In the genomic region with DNA sequence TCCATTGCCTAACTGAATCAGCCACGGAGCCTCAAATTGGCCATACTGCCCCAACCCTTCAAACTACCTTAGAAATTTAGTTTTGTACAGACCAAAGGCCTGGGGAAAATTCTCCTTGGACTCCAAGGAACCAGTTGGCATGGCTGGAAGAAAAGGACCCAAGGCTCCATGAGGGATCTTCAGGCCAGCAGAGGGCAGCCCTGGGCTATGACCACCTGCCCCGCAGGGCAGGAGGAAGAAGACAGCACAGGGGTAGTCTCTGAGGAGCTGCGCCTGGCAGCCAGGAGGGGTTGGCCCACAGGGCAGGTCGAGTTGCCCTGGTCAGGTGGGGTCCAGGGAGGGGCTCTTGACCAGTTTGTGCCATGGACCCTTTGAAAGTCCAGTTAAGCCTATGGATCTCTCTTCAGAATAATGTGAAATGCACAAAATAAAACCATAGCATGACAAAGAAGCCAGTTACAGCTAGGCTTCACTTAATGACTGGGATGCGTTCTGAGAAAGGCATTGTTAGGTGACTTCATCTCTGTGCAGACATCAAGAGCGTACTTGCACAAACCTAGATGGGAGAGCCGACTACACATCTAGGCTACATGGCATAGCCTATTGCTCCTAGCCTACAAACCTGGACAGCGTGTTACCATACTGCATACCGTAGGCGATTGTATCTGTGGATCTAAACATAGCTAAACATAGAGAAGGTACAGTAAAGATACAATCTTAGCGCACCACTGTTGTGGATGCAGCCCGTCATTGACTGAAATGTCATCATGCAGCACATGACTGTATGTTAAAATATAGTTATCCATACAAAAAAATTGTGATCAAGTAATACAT, we compare ENCODE assay signal across 8 cellular contexts. TPM values are rescaled to one million over a fixed set of nuclear protein-coding genes. Genes with fewer than 3 reads are reported as not detected.
DNase-seq lines count a peak whose midpoint lies in the region; ATAC-seq, FAIRE-seq and TF ChIP-seq lines count a peak whose summit lies in the region.

No MANE protein-coding gene starts in this region.

- H3K4me3 ChIP-seq in brain microvascular endothelial cell (ENCODE audit: low read depth, low read length), result no peak overlapping the region
- no peak overlapping the region for H3K4me3 ChIP-seq in kidney epithelial cell (ENCODE audit: low read depth, low read length)

- in situ Hi-C loops in brain microvascular endothelial cell (cut with HindIII; ENCODE audit: low pct_ligation_motif_present, low sequenced_read_pairs), result no loop called here

- no peaks in the 10 kb centered on the region for H3K36me3 ChIP-seq in brain microvascular endothelial cell (replicated peaks)
- no peaks in the 10 kb centered on the region for H3K36me3 ChIP-seq in kidney epithelial cell (ENCODE audit: control insufficient read depth, insufficient read depth, low read length)

- no peak overlapping the region for H3K27ac ChIP-seq in brain microvascular endothelial cell

- peaks cover 6% of the 10 kb centered on the region for H3K27me3 ChIP-seq in brain microvascular endothelial cell (replicated peaks)
- peaks cover 4% of the 10 kb centered on the region for H3K27me3 ChIP-seq in kidney epithelial cell (ENCODE audit: control insufficient read depth, insufficient read depth, low read length)

- ATAC-seq in SK-N-SH treated with all-trans-retinoic acid at 6 μM for 48 hours (peak; percentile 98), HG03439 (IDR thresholded peaks at IDR 0.05; ENCODE audit: unreplicated experiment) (no peak)

- DNase-seq in DMS153 treated with DMSO at 0.1 percent for 48 hours (lab: John Stamatoyannopoulos, UW; ENCODE audit: unreplicated experiment) (peak; percentile 53), HTR-8/SVneo (ENCODE audit: insufficient read length, low spot score) (peak; percentile 85), brain microvascular endothelial cell (peak; percentile 30), kidney epithelial cell (ENCODE audit: low read depth) (no peak), NCI-H774 (lab: John Stamatoyannopoulos, UW) (no peak)
- DNase-seq in stimulated activated CD8-positive, alpha-beta memory T cell treated with anti-CD3 and anti-CD28 coated beads, Interleukin-15, amount 100 ng/mL, for 48 hours (ENCODE audit: low read depth in 2 of 2), result peak; percentile 9 to 10

- TF ChIP-seq CTCF in brain microvascular endothelial cell (IDR thresholded peaks at IDR 0.05; ENCODE audit: low read depth, low read length, missing control alignments) (peak; percentile 88), kidney epithelial cell (IDR thresholded peaks at IDR 0.05; ENCODE audit: insufficient read depth, low read length, poor library complexity, severe bottlenecking) (peak; percentile 79)

- no peak for FAIRE-seq in HTR-8/SVneo (lab: Jason Lieb, UNC)

TF ChIP-seq in SK-N-SH treated with all-trans-retinoic acid at 6 μM for 48 hours, 23 proteins besides CTCF, POLR2A, EP300 and RAD21:
- TF ChIP-seq ESRRG (CRISPR knock-in tag; IDR thresholded peaks at IDR 0.05) (no peak), BACH2 (CRISPR knock-in tag; IDR thresholded peaks at IDR 0.05; ENCODE audit: borderline replicate concordance) (no peak), ZNF565 (CRISPR knock-in tag; conservative IDR thresholded peaks at IDR 0.05; ENCODE audit: low read depth) (no peak), GLIS3 (CRISPR knock-in tag; IDR thresholded peaks at IDR 0.05) (no peak), ZNF8 (CRISPR knock-in tag; IDR thresholded peaks at IDR 0.05) (no peak), OSR1 (CRISPR knock-in tag; IDR thresholded peaks at IDR 0.05) (no peak), ZFP3 (CRISPR knock-in tag; IDR thresholded peaks at IDR 0.05) (no peak), TOX (CRISPR knock-in tag; IDR thresholded peaks at IDR 0.05; ENCODE audit: borderline replicate concordance) (no peak), ARNTL (CRISPR knock-in tag; IDR thresholded peaks at IDR 0.05; ENCODE audit: borderline replicate concordance, low read depth) (no peak), CSDC2 (CRISPR knock-in tag; IDR thresholded peaks at IDR 0.05) (no peak), SNAI2 (CRISPR knock-in tag; IDR thresholded peaks at IDR 0.05) (no peak), ZNF70 (CRISPR knock-in tag; IDR thresholded peaks at IDR 0.05) (no peak), ZC3H10 (CRISPR knock-in tag; IDR thresholded peaks at IDR 0.05) (no peak), ISL1 (CRISPR knock-in tag; IDR thresholded peaks at IDR 0.05) (no peak)
- TF ChIP-seq, protein P1, sequence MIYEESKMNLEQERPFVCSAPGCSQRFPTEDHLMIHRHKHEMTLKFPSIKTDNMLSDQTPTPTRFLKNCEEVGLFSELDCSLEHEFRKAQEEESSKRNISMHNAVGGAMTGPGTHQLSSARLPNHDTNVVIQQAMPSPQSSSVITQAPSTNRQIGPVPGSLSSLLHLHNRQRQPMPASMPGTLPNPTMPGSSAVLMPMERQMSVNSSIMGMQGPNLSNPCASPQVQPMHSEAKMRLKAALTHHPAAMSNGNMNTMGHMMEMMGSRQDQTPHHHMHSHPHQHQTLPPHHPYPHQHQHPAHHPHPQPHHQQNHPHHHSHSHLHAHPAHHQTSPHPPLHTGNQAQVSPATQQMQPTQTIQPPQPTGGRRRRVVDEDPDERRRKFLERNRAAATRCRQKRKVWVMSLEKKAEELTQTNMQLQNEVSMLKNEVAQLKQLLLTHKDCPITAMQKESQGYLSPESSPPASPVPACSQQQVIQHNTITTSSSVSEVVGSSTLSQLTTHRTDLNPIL (CRISPR knock-in tag; IDR thresholded peaks at IDR 0.05; ENCODE audit: low read depth), result no peak
- TF ChIP-seq, protein P2, sequence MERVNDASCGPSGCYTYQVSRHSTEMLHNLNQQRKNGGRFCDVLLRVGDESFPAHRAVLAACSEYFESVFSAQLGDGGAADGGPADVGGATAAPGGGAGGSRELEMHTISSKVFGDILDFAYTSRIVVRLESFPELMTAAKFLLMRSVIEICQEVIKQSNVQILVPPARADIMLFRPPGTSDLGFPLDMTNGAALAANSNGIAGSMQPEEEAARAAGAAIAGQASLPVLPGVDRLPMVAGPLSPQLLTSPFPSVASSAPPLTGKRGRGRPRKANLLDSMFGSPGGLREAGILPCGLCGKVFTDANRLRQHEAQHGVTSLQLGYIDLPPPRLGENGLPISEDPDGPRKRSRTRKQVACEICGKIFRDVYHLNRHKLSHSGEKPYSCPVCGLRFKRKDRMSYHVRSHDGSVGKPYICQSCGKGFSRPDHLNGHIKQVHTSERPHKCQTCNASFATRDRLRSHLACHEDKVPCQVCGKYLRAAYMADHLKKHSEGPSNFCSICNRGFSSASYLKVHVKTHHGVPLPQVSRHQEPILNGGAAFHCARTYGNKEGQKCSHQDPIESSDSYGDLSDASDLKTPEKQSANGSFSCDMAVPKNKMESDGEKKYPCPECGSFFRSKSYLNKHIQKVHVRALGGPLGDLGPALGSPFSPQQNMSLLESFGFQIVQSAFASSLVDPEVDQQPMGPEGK (CRISPR knock-in tag; IDR thresholded peaks at IDR 0.05; ENCODE audit: borderline replicate concordance), result no peak
- TF ChIP-seq, protein P3, sequence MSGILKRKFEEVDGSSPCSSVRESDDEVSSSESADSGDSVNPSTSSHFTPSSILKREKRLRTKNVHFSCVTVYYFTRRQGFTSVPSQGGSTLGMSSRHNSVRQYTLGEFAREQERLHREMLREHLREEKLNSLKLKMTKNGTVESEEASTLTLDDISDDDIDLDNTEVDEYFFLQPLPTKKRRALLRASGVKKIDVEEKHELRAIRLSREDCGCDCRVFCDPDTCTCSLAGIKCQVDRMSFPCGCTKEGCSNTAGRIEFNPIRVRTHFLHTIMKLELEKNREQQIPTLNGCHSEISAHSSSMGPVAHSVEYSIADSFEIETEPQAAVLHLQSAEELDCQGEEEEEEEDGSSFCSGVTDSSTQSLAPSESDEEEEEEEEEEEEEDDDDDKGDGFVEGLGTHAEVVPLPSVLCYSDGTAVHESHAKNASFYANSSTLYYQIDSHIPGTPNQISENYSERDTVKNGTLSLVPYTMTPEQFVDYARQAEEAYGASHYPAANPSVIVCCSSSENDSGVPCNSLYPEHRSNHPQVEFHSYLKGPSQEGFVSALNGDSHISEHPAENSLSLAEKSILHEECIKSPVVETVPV (CRISPR knock-in tag; IDR thresholded peaks at IDR 0.05), result no peak
- TF ChIP-seq, protein P4, sequence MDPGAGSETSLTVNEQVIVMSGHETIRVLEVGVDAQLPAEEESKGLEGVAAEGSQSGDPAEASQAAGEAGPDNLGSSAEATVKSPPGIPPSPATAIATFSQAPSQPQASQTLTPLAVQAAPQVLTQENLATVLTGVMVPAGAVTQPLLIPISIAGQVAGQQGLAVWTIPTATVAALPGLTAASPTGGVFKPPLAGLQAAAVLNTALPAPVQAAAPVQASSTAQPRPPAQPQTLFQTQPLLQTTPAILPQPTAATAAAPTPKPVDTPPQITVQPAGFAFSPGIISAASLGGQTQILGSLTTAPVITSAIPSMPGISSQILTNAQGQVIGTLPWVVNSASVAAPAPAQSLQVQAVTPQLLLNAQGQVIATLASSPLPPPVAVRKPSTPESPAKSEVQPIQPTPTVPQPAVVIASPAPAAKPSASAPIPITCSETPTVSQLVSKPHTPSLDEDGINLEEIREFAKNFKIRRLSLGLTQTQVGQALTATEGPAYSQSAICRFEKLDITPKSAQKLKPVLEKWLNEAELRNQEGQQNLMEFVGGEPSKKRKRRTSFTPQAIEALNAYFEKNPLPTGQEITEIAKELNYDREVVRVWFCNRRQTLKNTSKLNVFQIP (CRISPR knock-in tag; IDR thresholded peaks at IDR 0.05; ENCODE audit: borderline replicate concordance, low read depth), result no peak

RNA-seq across cellular contexts. Expression of a gene that starts 26.1 kb away (rescaled TPM):
- not detected in 2 replicates for total RNA-seq in kidney epithelial cell

RNA-seq across cellular contexts. Expression of a gene that starts 40.9 kb away (rescaled TPM):
- not detected in 2 replicates for total RNA-seq in kidney epithelial cell

Comparison
In these comparisons a context has a peak if more than half of its experiments do, and no peak if none do; other contexts are left out.
1. DNase-seq: peak in DMS153 treated with DMSO at 0.1 percent for 48 hours (single experiment), HTR-8/SVneo (single experiment), brain microvascular endothelial cell (single experiment) and stimulated activated CD8-positive, alpha-beta memory T cell treated with anti-CD3 and anti-CD28 coated beads, Interleukin-15, amount 100 ng/mL, for 48 hours (2 of 2); none in kidney epithelial cell (single experiment) and NCI-H774 (single experiment).